18 cellular contexts compared by ENCODE assay signal in the genomic region with DNA sequence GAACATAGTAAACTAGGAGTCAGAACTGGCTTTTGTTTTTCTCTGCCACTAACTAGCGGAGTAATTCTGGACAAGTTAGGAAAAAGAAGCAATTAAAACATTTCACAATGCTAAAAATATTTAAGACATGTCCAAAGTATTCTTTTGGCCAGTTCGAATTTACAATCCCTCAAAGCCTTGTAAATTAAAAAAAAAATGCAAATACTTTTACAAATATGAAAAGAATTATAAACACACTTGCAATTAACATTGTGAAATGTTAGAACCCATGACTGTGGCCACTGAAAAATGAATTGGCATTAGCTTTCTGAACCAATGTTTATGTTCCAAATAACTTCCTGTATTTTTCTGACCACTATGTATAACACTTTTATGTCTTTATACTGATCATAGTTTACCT. TPM values are rescaled to one million over a fixed set of nuclear protein-coding genes. Genes with fewer than 3 reads are reported as not detected.
DNase-seq lines count a peak whose midpoint lies in the region; ATAC-seq and TF ChIP-seq lines count a peak whose summit lies in the region.
"Had no signal": no experiment of that assay in that cellular context is flagged by ENCODE, and none has a peak within 500 bp of the region (broad histone marks: within the 10 kb centered on the region; RNA-seq: fewer than 3 reads in every experiment).

No MANE protein-coding gene starts in this region.

- no peak overlapping the region for H3K27ac ChIP-seq in SK-N-MC
- H3K27ac ChIP-seq in gastroesophageal sphincter, result peak overlapping the region; percentile 51 to 93 (median 90)
- H3K27ac ChIP-seq: right lobe of liver had no signal

- no peak overlapping the region for H3K27ac Mint-ChIP-seq in activated naive CD4-positive, alpha-beta T cell treated with anti-CD3 and anti-CD28 coated beads, Interleukin-2, amount 50 U/mL, for 72 hours
- H3K27ac Mint-ChIP-seq: CD14-positive monocyte had no signal

- DNase-seq in AG09309 (ENCODE audit: low read depth) (peak; percentile 74), GM04503 (ENCODE audit: low read depth) (peak; percentile 86), SK-N-MC (ENCODE audit: low read depth, low spot score) (no peak), germinal center (ENCODE audit: low spot score) (no peak), DMS153 treated with DMSO at 0.1 percent for 48 hours (lab: John Stamatoyannopoulos, UW; ENCODE audit: unreplicated experiment) (no peak)
- no peak for DNase-seq in activated naive CD4-positive, alpha-beta T cell treated with anti-CD3 and anti-CD28 coated beads, Interleukin-2, amount 50 U/mL, for 72 hours (ENCODE audit: low spot score in 2 of 2)
- DNase-seq: dermis blood vessel endothelial cell; DMS79 treated with DMSO at 0.1 percent for 48 hours; NCI-H1694 treated with DMSO at 0.1 percent for 48 hours; NCI-H524; right lobe of liver; RPMI8226; stimulated activated CD4-positive, alpha-beta T cell treated with anti-CD3 and anti-CD28 coated beads, Interleukin-4, amount 100 ng/mL, for 1 hour; T-helper 17 cell had no signal

- ATAC-seq in gastroesophageal sphincter, result no peak
- ATAC-seq in HG03342 (IDR thresholded peaks at IDR 0.05; ENCODE audit: unreplicated experiment), result no peak
- ATAC-seq in activated naive CD4-positive, alpha-beta T cell treated with anti-CD3 and anti-CD28 coated beads, Interleukin-2, amount 50 U/mL, for 72 hours, result no peak
- ATAC-seq: activated CD4-positive, CD25-positive, alpha-beta regulatory T cell treated with anti-CD3 and anti-CD28 coated beads, Interleukin-2, amount 50 U/mL, for 24 hours; right lobe of liver; T-helper 17 cell had no signal

- peaks cover 11 to 49% (median 18%) of the 10 kb centered on the region in 3 donors for H3K4me1 ChIP-seq in gastroesophageal sphincter

- no peaks in the 10 kb centered on the region for H3K9me3 ChIP-seq in SK-N-MC (ENCODE audit: low read depth, low read length)
- no peaks in the 10 kb centered on the region for H3K9me3 ChIP-seq in gastroesophageal sphincter
- H3K9me3 ChIP-seq: right lobe of liver had no signal

- no peaks in the 10 kb centered on the region for H3K9me3 Mint-ChIP-seq in activated naive CD4-positive, alpha-beta T cell treated with anti-CD3 and anti-CD28 coated beads, Interleukin-2, amount 50 U/mL, for 72 hours
- H3K9me3 Mint-ChIP-seq: CD14-positive monocyte had no signal

- no peaks in the 10 kb centered on the region for H3K27me3 ChIP-seq in gastroesophageal sphincter
- H3K27me3 ChIP-seq: right lobe of liver had no signal

- 47 to 52% methylated on average over 2 of the region's 2 CpGs for WGBS in gastroesophageal sphincter (ENCODE audit: low coverage in 1 of 2), 2 donors

- H3K4me3 ChIP-seq in AG09309 (ENCODE audit: control insufficient read depth, low read depth, low read length) (no peak overlapping the region), SK-N-MC (no peak overlapping the region), gastroesophageal sphincter (no peak overlapping the region)
- H3K4me3 ChIP-seq: right lobe of liver had no signal

- no peak for TF ChIP-seq POLR2A in gastroesophageal sphincter (IDR thresholded peaks at IDR 0.05)

- H3K36me3 Mint-ChIP-seq in activated naive CD4-positive, alpha-beta T cell treated with anti-CD3 and anti-CD28 coated beads, Interleukin-2, amount 50 U/mL, for 72 hours, result peaks cover 35 to 43% of the 10 kb centered on the region in 2 donors

- no peak for TF ChIP-seq EP300 in gastroesophageal sphincter (IDR thresholded peaks at IDR 0.05)

- H3K36me3 ChIP-seq in SK-N-MC (ENCODE audit: insufficient read depth, low read length) (peaks cover 38% of the 10 kb centered on the region), gastroesophageal sphincter (peaks cover 0 to 44% of the 10 kb centered on the region in 2 donors)

- H3K9ac ChIP-seq in SK-N-MC (ENCODE audit: insufficient read length), result peak overlapping the region; percentile 90

- TF ChIP-seq CTCF in AG09309 (IDR thresholded peaks at IDR 0.05; ENCODE audit: control insufficient read depth, insufficient read depth, low read depth, low read length, missing control alignments) (no peak), gastroesophageal sphincter (IDR thresholded peaks at IDR 0.05) (no peak)

RNA-seq across cellular contexts. Expression of a gene that starts 2.2 kb away (rescaled TPM):
- 10 to 100 TPM; 22.8 to 66.9 (median 30.2) TPM for total RNA-seq in gastroesophageal sphincter
- 10 to 100 TPM; 36.8 to 42.6 TPM for total RNA-seq in activated naive CD4-positive, alpha-beta T cell treated with anti-CD3 and anti-CD28 coated beads, Interleukin-2, amount 50 U/mL, for 72 hours

RNA-seq across cellular contexts. Expression of a gene that starts 2.4 kb away (rescaled TPM):
- 10 to 100 TPM; 22.4 to 34.7 (median 28.9) TPM for total RNA-seq in gastroesophageal sphincter
- total RNA-seq in activated naive CD4-positive, alpha-beta T cell treated with anti-CD3 and anti-CD28 coated beads, Interleukin-2, amount 50 U/mL, for 72 hours, result 10 to 100 TPM; 62.2 to 73.9 TPM

RNA-seq across cellular contexts. Expression of a gene that starts 16.3 kb away (rescaled TPM):
- total RNA-seq in gastroesophageal sphincter, result 10 to 100 TPM; 46.8 to 99.8 (median 70.3) TPM
- 10 to 100 TPM; 56.6 to 83.9 TPM for total RNA-seq in activated naive CD4-positive, alpha-beta T cell treated with anti-CD3 and anti-CD28 coated beads, Interleukin-2, amount 50 U/mL, for 72 hours

Comparison
In these comparisons a context has a peak if more than half of its experiments do, and no peak if none do; other contexts are left out.
1. DNase-seq: peak in AG09309 (single experiment) and GM04503 (single experiment); none in SK-N-MC (single experiment), germinal center (single experiment), DMS153 treated with DMSO at 0.1 percent for 48 hours (single experiment) and activated naive CD4-positive, alpha-beta T cell treated with anti-CD3 and anti-CD28 coated beads, Interleukin-2, amount 50 U/mL, for 72 hours (0 of 2).